ENCODE assay signal across 1 cellular context in genomic region chr21:45366476-45366875, GRCh38.
TF ChIP-seq lines count a peak whose summit lies in the region.

No MANE protein-coding gene starts in this region.

TF ChIP-seq in A549, 52 proteins besides CTCF, POLR2A, EP300 and RAD21 (continued from another document):
- TF ChIP-seq E2F6 (IDR thresholded peaks at IDR 0.05; ENCODE audit: borderline replicate concordance, low read depth) (no peak), MAX (IDR thresholded peaks at IDR 0.05) (no peak), BHLHE40 (IDR thresholded peaks at IDR 0.05; ENCODE audit: low read depth, low read length) (no peak), RFX5 (IDR thresholded peaks at IDR 0.05) (no peak), NR3C1 (IDR thresholded peaks at IDR 0.05) (no peak)
